In the genomic region with DNA sequence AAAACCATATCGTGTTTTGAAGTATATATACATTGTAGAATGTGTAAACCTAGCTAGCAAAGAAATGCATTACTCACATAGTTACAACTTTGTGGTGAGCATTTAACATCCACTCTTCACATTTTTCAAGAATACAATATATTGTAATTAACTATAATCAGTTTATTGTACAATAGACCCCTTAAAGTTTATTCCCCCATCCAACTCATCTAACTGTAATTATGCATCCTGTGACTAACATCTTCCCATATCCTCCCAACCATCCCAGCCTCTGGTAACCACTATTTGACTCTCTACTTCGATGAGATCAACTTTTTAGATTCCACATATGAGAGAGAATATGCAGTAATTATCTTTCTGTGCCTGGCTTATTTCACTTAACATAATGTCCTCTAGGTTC, we compare ENCODE assay signal across 27 cellular contexts.
DNase-seq lines count a peak whose midpoint lies in the region; ATAC-seq and TF ChIP-seq lines count a peak whose summit lies in the region.
"Had no signal": no experiment of that assay in that cellular context is flagged by ENCODE, and none has a peak within 500 bp of the region (broad histone marks: within the 10 kb centered on the region; RNA-seq: fewer than 3 reads in every experiment).

No MANE protein-coding gene starts in this region.

- H3K9me3 ChIP-seq in right cardiac atrium (ENCODE audit: control insufficient read depth, low read length) = no peaks in the 10 kb centered on the region
- H3K9me3 ChIP-seq: body of pancreas, Peyer's patch, SJCRH30 had no signal

- WGBS in right cardiac atrium = 74% methylated on average over 2 of the region's 2 CpGs

- DNase-seq in T-helper 1 cell (no peak), HCEC 1CT (peak; percentile 10), fibroblast of mammary gland (ENCODE audit: low read depth) (peak; percentile 47), right cardiac atrium (no peak), NCI-H1105 treated with DMSO at 0.1 percent for 48 hours (lab: John Stamatoyannopoulos, UW) (no peak)
- DNase-seq: activated CD4-positive, alpha-beta T cell treated with anti-CD3 and anti-CD28 coated beads, Interleukin-2, amount 50 U/mL, for 1 hour; activated effector memory CD4-positive, alpha-beta T cell treated with anti-CD3 and anti-CD28 coated beads, Interleukin-2, amount 50 U/mL, for 16 hours; activated naive CD8-positive, alpha-beta T cell treated with anti-CD3 and anti-CD28 coated beads, Interleukin-2, amount 10 ng/mL, durations not matched to agents 7 days and 5 days; body of pancreas; cerebellar nuclear complex; GF-D8; left cardiac atrium; natural killer cell; NCI-H1694; NCI-H446; NCI-H774; occipital lobe; Peyer's patch had no signal

- no peak overlapping the region for H3K4me3 Mint-ChIP-seq in T-helper 1 cell treated with Interleukin-12 subunit alpha and Interleukin-12 subunit beta and Interleukin-4 antibody, amounts not matched to agents 30 μg/mL and 1 μg/mL, for 36 hours
- H3K4me3 Mint-ChIP-seq in activated T-helper 17 cell treated with anti-CD3 and anti-CD28 coated beads, Interleukin-2, amount 50 U/mL, for 72 hours = no peak overlapping the region
- H3K4me3 Mint-ChIP-seq: activated naive CD8-positive, alpha-beta T cell treated with anti-CD3 and anti-CD28 coated beads, Interleukin-2, amount 10 ng/mL, durations not matched to agents 7 days and 5 days; CD14-positive monocyte; natural killer cell; stimulated activated effector memory CD8-positive, alpha-beta T cell treated with anti-CD3 and anti-CD28 coated beads, Interleukin-12 subunit alpha, Interleukin-12 subunit beta, amount 100 ng/mL, for 72 hours; WTC11 had no signal

- no peak overlapping the region for H3K27ac ChIP-seq in right cardiac atrium (ENCODE audit: low read length)
- H3K27ac ChIP-seq: 22Rv1, body of pancreas, Peyer's patch, SJCRH30 had no signal

- H3K9me3 Mint-ChIP-seq in T-helper 1 cell treated with Interleukin-12 subunit alpha and Interleukin-12 subunit beta and Interleukin-4 antibody, amounts not matched to agents 30 μg/mL and 1 μg/mL, for 36 hours = peaks cover 8% of the 10 kb centered on the region
- peaks cover 12% of the 10 kb centered on the region for H3K9me3 Mint-ChIP-seq in activated T-helper 17 cell treated with anti-CD3 and anti-CD28 coated beads, Interleukin-2, amount 50 U/mL, for 72 hours

- H3K4me1 Mint-ChIP-seq in T-helper 1 cell treated with Interleukin-12 subunit alpha and Interleukin-12 subunit beta and Interleukin-4 antibody, amounts not matched to agents 30 μg/mL and 1 μg/mL, for 36 hours (ENCODE audit: low read depth) = peaks cover 3% of the 10 kb centered on the region
- peaks cover 5% of the 10 kb centered on the region for H3K4me1 Mint-ChIP-seq in activated T-helper 17 cell treated with anti-CD3 and anti-CD28 coated beads, Interleukin-2, amount 50 U/mL, for 72 hours
- H3K4me1 Mint-ChIP-seq: activated naive CD8-positive, alpha-beta T cell treated with anti-CD3 and anti-CD28 coated beads, Interleukin-2, amount 10 ng/mL, durations not matched to agents 7 days and 5 days; CD14-positive monocyte; natural killer cell; stimulated activated effector memory CD8-positive, alpha-beta T cell treated with anti-CD3 and anti-CD28 coated beads, Interleukin-12 subunit alpha, Interleukin-12 subunit beta, amount 100 ng/mL, for 72 hours; WTC11 had no signal

- no peaks in the 10 kb centered on the region for H3K4me1 ChIP-seq in right cardiac atrium (ENCODE audit: control insufficient read depth, insufficient read depth, low read length)
- H3K4me1 ChIP-seq: body of pancreas, Peyer's patch had no signal

- ATAC-seq in activated T-helper 17 cell treated with anti-CD3 and anti-CD28 coated beads, Interleukin-2, amount 50 U/mL, for 72 hours (replicated peaks) = peak; percentile 41
- ATAC-seq in right cardiac atrium (no peak), HG02610 (IDR thresholded peaks at IDR 0.05; ENCODE audit: unreplicated experiment) (no peak)
- ATAC-seq: body of pancreas, left cardiac atrium, natural killer cell, WTC11 had no signal

- no peak for TF ChIP-seq CTCF in fibroblast of mammary gland (conservative IDR thresholded peaks at IDR 0.05; ENCODE audit: control insufficient read depth, insufficient read depth, low read depth, low read length)

- intact Hi-C loops in right cardiac atrium (cut with DNase I) = no loop called here

- H3K27ac Mint-ChIP-seq in T-helper 1 cell treated with Interleukin-12 subunit alpha and Interleukin-12 subunit beta and Interleukin-4 antibody, amounts not matched to agents 30 μg/mL and 1 μg/mL, for 36 hours = peak overlapping the region; percentile 43
- H3K27ac Mint-ChIP-seq in activated T-helper 17 cell treated with anti-CD3 and anti-CD28 coated beads, Interleukin-2, amount 50 U/mL, for 72 hours = no peak overlapping the region
- H3K27ac Mint-ChIP-seq: activated naive CD8-positive, alpha-beta T cell treated with anti-CD3 and anti-CD28 coated beads, Interleukin-2, amount 10 ng/mL, durations not matched to agents 7 days and 5 days; CD14-positive monocyte; natural killer cell; stimulated activated effector memory CD8-positive, alpha-beta T cell treated with anti-CD3 and anti-CD28 coated beads, Interleukin-12 subunit alpha, Interleukin-12 subunit beta, amount 100 ng/mL, for 72 hours; WTC11 had no signal

- no peaks in the 10 kb centered on the region for H3K27me3 ChIP-seq in right cardiac atrium (ENCODE audit: control insufficient read depth, insufficient read depth)
- H3K27me3 ChIP-seq: body of pancreas, Peyer's patch, SJCRH30 had no signal

- H3K27me3 Mint-ChIP-seq in T-helper 1 cell treated with Interleukin-12 subunit alpha and Interleukin-12 subunit beta and Interleukin-4 antibody, amounts not matched to agents 30 μg/mL and 1 μg/mL, for 36 hours (ENCODE audit: low read depth) = no peaks in the 10 kb centered on the region
- peaks cover 14% of the 10 kb centered on the region for H3K27me3 Mint-ChIP-seq in activated T-helper 17 cell treated with anti-CD3 and anti-CD28 coated beads, Interleukin-2, amount 50 U/mL, for 72 hours
- H3K27me3 Mint-ChIP-seq: activated naive CD8-positive, alpha-beta T cell treated with anti-CD3 and anti-CD28 coated beads, Interleukin-2, amount 10 ng/mL, durations not matched to agents 7 days and 5 days had no signal

- no peaks in the 10 kb centered on the region for H3K36me3 Mint-ChIP-seq in T-helper 1 cell treated with Interleukin-12 subunit alpha and Interleukin-12 subunit beta and Interleukin-4 antibody, amounts not matched to agents 30 μg/mL and 1 μg/mL, for 36 hours (ENCODE audit: low read depth)
- no peaks in the 10 kb centered on the region for H3K36me3 Mint-ChIP-seq in activated T-helper 17 cell treated with anti-CD3 and anti-CD28 coated beads, Interleukin-2, amount 50 U/mL, for 72 hours (ENCODE audit: low read depth)
- H3K36me3 Mint-ChIP-seq: activated naive CD8-positive, alpha-beta T cell treated with anti-CD3 and anti-CD28 coated beads, Interleukin-2, amount 10 ng/mL, durations not matched to agents 7 days and 5 days; CD14-positive monocyte; natural killer cell; stimulated activated effector memory CD8-positive, alpha-beta T cell treated with anti-CD3 and anti-CD28 coated beads, Interleukin-12 subunit alpha, Interleukin-12 subunit beta, amount 100 ng/mL, for 72 hours; WTC11 had no signal

- H3K4me3 ChIP-seq in fibroblast of mammary gland (ENCODE audit: control insufficient read depth, low read depth, low read length) (no peak overlapping the region), right cardiac atrium (ENCODE audit: low read length) (no peak overlapping the region)
- H3K4me3 ChIP-seq: body of pancreas, lung, Peyer's patch, SJCRH30 had no signal

Comparison
In these comparisons a context has a peak if more than half of its experiments do, and no peak if none do; other contexts are left out.
1. DNase-seq: peak in HCEC 1CT (single experiment) and fibroblast of mammary gland (single experiment); none in T-helper 1 cell (0 of 5), right cardiac atrium (0 of 3) and NCI-H1105 treated with DMSO at 0.1 percent for 48 hours (single experiment).